ENCODE assay signal across 16 cellular contexts in the genomic region with DNA sequence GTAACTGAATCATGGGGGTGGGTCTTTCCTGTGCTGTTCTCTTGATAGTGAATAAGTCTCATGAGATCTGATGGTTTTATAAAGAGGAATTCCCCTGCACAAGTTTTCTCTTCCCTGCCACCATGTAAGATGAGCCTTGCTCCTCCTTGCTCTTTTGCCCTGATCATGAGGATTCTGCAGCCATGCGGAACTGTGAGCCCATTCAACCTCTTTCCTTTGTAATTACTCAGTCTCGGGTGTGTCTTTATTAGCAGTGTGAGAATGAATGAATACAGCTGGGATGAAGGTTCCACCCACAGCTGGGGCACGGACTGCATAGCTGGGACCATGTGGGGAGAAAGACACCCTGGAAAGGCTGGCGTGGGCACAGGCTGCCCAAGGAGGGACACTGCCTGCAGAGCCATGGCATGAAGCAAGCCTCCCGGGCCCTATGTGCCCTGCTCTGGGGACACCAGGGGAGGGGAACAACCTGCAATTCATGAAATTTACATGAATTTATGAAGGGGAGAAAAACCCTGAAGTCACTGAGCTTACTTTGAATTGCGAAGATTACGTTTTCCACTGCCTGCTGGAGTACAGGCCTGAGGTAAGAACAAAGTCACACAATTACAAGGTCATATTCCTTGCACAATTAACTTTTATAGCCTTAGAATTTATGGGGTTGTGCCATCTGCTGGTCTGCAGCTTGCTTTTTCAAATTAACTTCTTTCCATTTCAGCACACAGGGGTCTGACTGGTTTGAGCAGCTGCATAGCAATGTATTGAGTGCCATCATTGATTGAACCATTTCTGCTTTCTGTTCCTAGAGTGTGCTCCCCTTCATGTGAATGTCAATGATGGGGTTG. TPM values are rescaled to one million over a fixed set of nuclear protein-coding genes. Genes with fewer than 3 reads are reported as not detected.
A peak's percentile ranks its signal among the peaks of the same experiment; 100 is the strongest.
DNase-seq lines count a peak whose midpoint lies in the region; ATAC-seq and TF ChIP-seq lines count a peak whose summit lies in the region.
"Had no signal": no experiment of that assay in that cellular context is flagged by ENCODE, and none has a peak within 500 bp of the region (broad histone marks: within the 10 kb centered on the region; RNA-seq: fewer than 3 reads in every experiment).

No MANE protein-coding gene starts in this region.

- TF ChIP-seq CTCF in LNCaP clone FGC (IDR thresholded peaks at IDR 0.05; ENCODE audit: control insufficient read depth, extremely low read depth, insufficient read depth): peak; percentile 39; the same call in 1 of the 2 replicates

- intact Hi-C loops in left ventricle myocardium superior (cut with micrococcal nuclease): no loop called here
- intact Hi-C loops in Right ventricle myocardium superior (cut with DNase I): no loop called here

- no peak overlapping the region for H3K4me3 ChIP-seq in LNCaP clone FGC (ENCODE audit: low read depth, low read length)
- H3K4me3 ChIP-seq: testis had no signal

- peak; percentile 45 for DNase-seq in COLO668 (lab: John Stamatoyannopoulos, UW; ENCODE audit: unreplicated experiment)
- peak; percentile 85 for DNase-seq in LNCaP clone FGC (ENCODE audit: low read depth)
- DNase-seq in amniotic epithelial cell (ENCODE audit: low read depth): peak; percentile 12
- peak; percentile 84 for DNase-seq in left kidney (ENCODE audit: low read depth, low spot score)
- no peak for DNase-seq in left ventricle myocardium superior
- DNase-seq in Right ventricle myocardium superior: no peak
- DNase-seq: activated CD4-positive, alpha-beta T cell treated with anti-CD3 and anti-CD28 coated beads for 1 hour; activated effector memory CD4-positive, alpha-beta T cell treated with Interleukin-2 at 50 U/mL for 16 hours; aorta; COR-L47; foreskin melanocyte; GDM1; SIG-M5; testis had no signal

- ATAC-seq in HG03196 (IDR thresholded peaks at IDR 0.05; ENCODE audit: unreplicated experiment): no peak
- no peak for ATAC-seq in left ventricle myocardium superior
- ATAC-seq in GM21447 (IDR thresholded peaks at IDR 0.05; ENCODE audit: unreplicated experiment): no peak
- ATAC-seq in Right ventricle myocardium superior (ENCODE audit: poor library complexity): no peak

RNA-seq across cellular contexts. Expression of a gene that starts 46.2 kb away (rescaled TPM):
- total RNA-seq in left ventricle myocardium superior (0.17 TPM), Right ventricle myocardium superior (0.35 TPM)

Comparison
In these comparisons a context has a peak if more than half of its experiments do, and no peak if none do; other contexts are left out.
1. DNase-seq: peak in COLO668 (single experiment), LNCaP clone FGC (single experiment), amniotic epithelial cell (single experiment) and left kidney (single experiment); none in left ventricle myocardium superior (single experiment) and Right ventricle myocardium superior (single experiment).